ENCODE assay signal across 25 cellular contexts in genomic region chr10:113384181-113384580, GRCh38.
DNase-seq lines count a peak whose midpoint lies in the region; ATAC-seq and TF ChIP-seq lines count a peak whose summit lies in the region.
"Had no signal": no experiment of that assay in that cellular context is flagged by ENCODE, and none has a peak within 500 bp of the region (broad histone marks: within the 10 kb centered on the region; RNA-seq: fewer than 3 reads in every experiment).

No MANE protein-coding gene starts in this region.

- ATAC-seq in heart left ventricle (no peak), heart right ventricle (no peak)
- ATAC-seq: activated naive CD8-positive, alpha-beta T cell treated with anti-CD3 and anti-CD28 coated beads, Interleukin-2, amount 50 U/mL, for 24 hours had no signal

- TF ChIP-seq CTCF in heart left ventricle (IDR thresholded peaks at IDR 0.05): no peak
- TF ChIP-seq CTCF in heart right ventricle (IDR thresholded peaks at IDR 0.05): no peak
- no peak for TF ChIP-seq CTCF in ascending aorta (IDR thresholded peaks at IDR 0.05)
- TF ChIP-seq CTCF in neural progenitor cell (IDR thresholded peaks at IDR 0.05): no peak
- TF ChIP-seq CTCF in transverse colon (IDR thresholded peaks at IDR 0.05): no peak
- no peak for TF ChIP-seq CTCF in colonic mucosa (IDR thresholded peaks at IDR 0.05)

- no peaks in the 10 kb centered on the region for H3K36me3 Mint-ChIP-seq in neural progenitor cell
- H3K36me3 Mint-ChIP-seq: memory B cell, type B pancreatic cell had no signal

- H3K4me1 ChIP-seq in heart left ventricle (peaks cover 0 to 33% (median 5%) of the 10 kb centered on the region in 12 donors), heart right ventricle (peaks cover 0 to 38% (median 24%) of the 10 kb centered on the region in 9 donors), ascending aorta (peaks cover 12 to 18% of the 10 kb centered on the region in 2 donors), neural progenitor cell (peaks cover 18% of the 10 kb centered on the region), transverse colon (peaks cover 7 to 42% (median 12%) of the 10 kb centered on the region in 4 donors), colonic mucosa (no peaks in the 10 kb centered on the region)

- H3K4me1 Mint-ChIP-seq in neural progenitor cell: peaks cover 19% of the 10 kb centered on the region

- TF ChIP-seq POLR2A in heart left ventricle (IDR thresholded peaks at IDR 0.05) (no peak), transverse colon (IDR thresholded peaks at IDR 0.05) (no peak)

- no peaks in the 10 kb centered on the region for H3K9me3 Mint-ChIP-seq in neural progenitor cell
- H3K9me3 Mint-ChIP-seq: activated CD4-positive, alpha-beta memory T cell treated with anti-CD3 and anti-CD28 coated beads, Interleukin-2, amount 10 ng/mL, durations not matched to agents 7 days and 5 days; activated naive CD8-positive, alpha-beta T cell treated with anti-CD3 and anti-CD28 coated beads, Interleukin-2, amount 50 U/mL, for 24 hours; dendritic cell treated with granulocyte-macrophage colony-stimulating factor and Interleukin-4, amounts not matched to agents 40 ng/mL and 50 ng/mL, for 4 days; GM23338; memory B cell; T-helper 2 cell treated with Interferon-gamma antibody and Interleukin-4, amounts not matched to agents 5 μg/mL and 100 μg/mL, for 36 hours; type B pancreatic cell had no signal

- H3K27ac ChIP-seq in heart left ventricle: peak overlapping the region in 7 of 12 donors; percentile 1 to 66 (median 36)
- H3K27ac ChIP-seq in heart right ventricle: peak overlapping the region in 4 of 10 donors; percentile 2 to 56 (median 24)
- H3K27ac ChIP-seq in ascending aorta: peak overlapping the region; percentile 56 to 83
- H3K27ac ChIP-seq in neural progenitor cell: no peak overlapping the region
- peak overlapping the region; percentile 42 to 59 (median 48) for H3K27ac ChIP-seq in transverse colon
- no peak overlapping the region for H3K27ac ChIP-seq in colonic mucosa
- H3K27ac ChIP-seq: right lobe of liver had no signal

- in situ Hi-C loops in transverse colon (cut with MboI; ENCODE audit: low pct_ligation_motif_present in 1 of 4, low pct_unique_long_range_greater_than_20kb in 1 of 4, low sequenced_read_pairs in 3 of 4): loop anchor here (25.0 kb wide), 6 partner anchors 422 to 922 kb away; partner anchors contain the start of gene TCF7L2 (in 1 of the 4)

- H2AFZ ChIP-seq in neural progenitor cell (replicated peaks): no peak overlapping the region

- intact Hi-C loops in heart left ventricle (cut with DNase I) (loop anchor here (2.0 to 10.0 kb wide), 16 partner anchors 178 to 911 kb away; partner anchors contain the start of gene TCF7L2 (in 1 of the 10)), heart right ventricle (cut with DNase I) (loop anchor here (2.0 to 10.0 kb wide), 14 partner anchors 141 to 909 kb away; partner anchors contain the start of gene TCF7L2 (in 3 of the 10)), ascending aorta (cut with DNase I) (loop anchor here (2.0 to 10.0 kb wide), 4 partner anchors 257 to 663 kb away; partner anchors contain the start of gene TCF7L2), transverse colon (cut with DNase I; ENCODE audit: low total_unique reads) (loop anchor here (5.0 to 10.0 kb wide), 2 partner anchors 249 to 437 kb away; no protein-coding TSS in a partner anchor), colonic mucosa (cut with DNase I) (loop anchor here (10.0 kb wide), 2 partner anchors 249 to 819 kb away; no protein-coding TSS in a partner anchor)

- H3K4me2 ChIP-seq in neural progenitor cell: peak overlapping the region; percentile 10
- H3K4me2 ChIP-seq: GM23338 had no signal

- H4K20me1 ChIP-seq in neural progenitor cell (ENCODE audit: low read depth): no peaks in the 10 kb centered on the region

- DNase-seq in heart left ventricle (no peak), heart right ventricle (no peak), ascending aorta (ENCODE audit: low spot score in 2 of 2) (no peak), neural progenitor cell (ENCODE audit: low spot score) (no peak), transverse colon (no peak), colonic mucosa (no peak), dermis blood vessel endothelial cell (no peak), NCI-H82 (lab: John Stamatoyannopoulos, UW) (no peak)
- DNase-seq: 8988T; activated CD4-positive, alpha-beta memory T cell treated with anti-CD3 and anti-CD28 coated beads, Interleukin-2, amount 10 ng/mL, durations not matched to agents 7 days and 5 days; activated CD4-positive, alpha-beta T cell treated with anti-CD3 and anti-CD28 coated beads for 1 hour; activated CD8-positive, alpha-beta memory T cell treated with anti-CD3 and anti-CD28 coated beads, Interleukin-2, amount 50 U/mL, for 4 hours; activated naive CD4-positive, alpha-beta T cell; activated naive CD8-positive, alpha-beta T cell treated with anti-CD3 and anti-CD28 coated beads, Interleukin-2, amount 50 U/mL, for 24 hours; central memory CD4-positive, alpha-beta T cell; NCI-H1048; NCI-H510A; OCI-M1; right lobe of liver; stimulated activated CD4-positive, alpha-beta T cell treated with anti-CD3 and anti-CD28 coated beads, Interleukin-4, amount 100 ng/mL, for 4 hours had no signal

- H3K9me3 ChIP-seq in heart left ventricle (no peaks in the 10 kb centered on the region), heart right ventricle (no peaks in the 10 kb centered on the region), ascending aorta (no peaks in the 10 kb centered on the region), neural progenitor cell (ENCODE audit: low read depth) (no peaks in the 10 kb centered on the region), transverse colon (no peaks in the 10 kb centered on the region), colonic mucosa (no peaks in the 10 kb centered on the region)
- H3K9me3 ChIP-seq: right lobe of liver had no signal

- TF ChIP-seq EP300 in transverse colon (IDR thresholded peaks at IDR 0.05; ENCODE audit: low read depth): no peak

- no peak overlapping the region for H3K4me3 Mint-ChIP-seq in neural progenitor cell
- H3K4me3 Mint-ChIP-seq: activated CD4-positive, alpha-beta memory T cell treated with anti-CD3 and anti-CD28 coated beads, Interleukin-2, amount 10 ng/mL, durations not matched to agents 7 days and 5 days; activated naive CD8-positive, alpha-beta T cell treated with anti-CD3 and anti-CD28 coated beads, Interleukin-2, amount 50 U/mL, for 24 hours; dendritic cell treated with granulocyte-macrophage colony-stimulating factor and Interleukin-4, amounts not matched to agents 40 ng/mL and 50 ng/mL, for 4 days; GM23338; memory B cell; T-helper 2 cell treated with Interferon-gamma antibody and Interleukin-4, amounts not matched to agents 5 μg/mL and 100 μg/mL, for 36 hours; type B pancreatic cell had no signal

- H3K4me3 ChIP-seq in heart left ventricle: no peak overlapping the region
- no peak overlapping the region for H3K4me3 ChIP-seq in heart right ventricle
- H3K4me3 ChIP-seq in ascending aorta: no peak overlapping the region
- H3K4me3 ChIP-seq in neural progenitor cell: no peak overlapping the region
- H3K4me3 ChIP-seq in transverse colon: no peak overlapping the region
- no peak overlapping the region for H3K4me3 ChIP-seq in colonic mucosa
- H3K4me3 ChIP-seq: GM23338, right lobe of liver had no signal

- H3K36me3 ChIP-seq in heart left ventricle (no peaks in the 10 kb centered on the region), heart right ventricle (no peaks in the 10 kb centered on the region), ascending aorta (no peaks in the 10 kb centered on the region), neural progenitor cell (no peaks in the 10 kb centered on the region), transverse colon (no peaks in the 10 kb centered on the region), colonic mucosa (no peaks in the 10 kb centered on the region)
- H3K36me3 ChIP-seq: right lobe of liver had no signal

- H3F3A ChIP-seq in neural progenitor cell (ENCODE audit: low read depth): no peaks in the 10 kb centered on the region

- 67 to 90% (median 78%) methylated on average over 4 of the region's 4 CpGs for WGBS in heart left ventricle, 4 donors
- WGBS in heart right ventricle, 2 donors: 82 to 90% methylated on average over 4 of the region's 4 CpGs
- 71 to 84% methylated on average over 4 of the region's 4 CpGs for WGBS in transverse colon (ENCODE audit: low coverage in 1 of 2), 2 donors

- H3K9ac ChIP-seq in neural progenitor cell: no peak overlapping the region
- H3K9ac ChIP-seq in colonic mucosa (ENCODE audit: low read depth in 2 of 2, low read length in 2 of 2): no peak overlapping the region

- H3K27ac Mint-ChIP-seq in neural progenitor cell: no peak overlapping the region
- H3K27ac Mint-ChIP-seq: activated CD4-positive, alpha-beta memory T cell treated with anti-CD3 and anti-CD28 coated beads, Interleukin-2, amount 10 ng/mL, durations not matched to agents 7 days and 5 days; activated naive CD8-positive, alpha-beta T cell treated with anti-CD3 and anti-CD28 coated beads, Interleukin-2, amount 50 U/mL, for 24 hours; dendritic cell treated with granulocyte-macrophage colony-stimulating factor and Interleukin-4, amounts not matched to agents 40 ng/mL and 50 ng/mL, for 4 days; GM23338; memory B cell; T-helper 2 cell treated with Interferon-gamma antibody and Interleukin-4, amounts not matched to agents 5 μg/mL and 100 μg/mL, for 36 hours; type B pancreatic cell had no signal

- H3K79me2 ChIP-seq in neural progenitor cell (ENCODE audit: low read depth): no peaks in the 10 kb centered on the region

- H3K27me3 Mint-ChIP-seq in neural progenitor cell (ENCODE audit: insufficient read depth, low read depth): peaks cover 2% of the 10 kb centered on the region

- H3K27me3 ChIP-seq in heart left ventricle: no peaks in the 10 kb centered on the region
- H3K27me3 ChIP-seq in heart right ventricle: peaks cover 0 to 6% (median 0%) of the 10 kb centered on the region in 7 donors
- H3K27me3 ChIP-seq in ascending aorta: no peaks in the 10 kb centered on the region
- no peaks in the 10 kb centered on the region for H3K27me3 ChIP-seq in neural progenitor cell
- H3K27me3 ChIP-seq in transverse colon: no peaks in the 10 kb centered on the region
- H3K27me3 ChIP-seq in colonic mucosa: no peaks in the 10 kb centered on the region
- H3K27me3 ChIP-seq: right lobe of liver had no signal

Comparison
In these comparisons a context has a peak if more than half of its experiments do, and no peak if none do; other contexts are left out.
1. H3K27ac ChIP-seq: peak in heart left ventricle (7 of 12), ascending aorta (2 of 2) and transverse colon (4 of 4); none in neural progenitor cell (single experiment) and colonic mucosa (single experiment).